ENCODE assay signal across 1 cellular context in the genomic region with DNA sequence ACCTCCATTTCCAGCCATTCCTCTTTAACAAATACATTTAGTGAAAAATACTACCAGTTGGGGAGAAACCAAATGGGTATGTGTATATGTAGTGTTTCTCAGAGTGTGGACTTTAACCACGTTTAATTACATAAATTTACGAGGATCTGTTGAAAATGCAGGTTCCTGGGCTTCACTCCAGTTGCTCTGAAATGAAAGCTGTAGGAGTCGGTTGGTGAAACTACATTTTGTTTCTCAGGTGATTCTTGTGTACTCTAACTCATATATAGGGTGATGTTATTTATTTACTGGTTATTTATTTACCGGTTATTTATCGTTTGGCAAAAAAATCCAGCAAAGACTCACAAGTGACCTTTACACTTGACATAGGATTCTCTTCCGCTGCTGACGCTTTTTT.
TF ChIP-seq lines count a peak whose summit lies in the region.

No MANE protein-coding gene starts in this region.

TF ChIP-seq in K562, 482 proteins besides CTCF, POLR2A, EP300 and RAD21 (continued from another document):
- no peak; the same call in 1 of the 2 replicates for TF ChIP-seq CREB3 (tag; conservative IDR thresholded peaks at IDR 0.05; ENCODE audit: low read depth)
- peak; percentile 97 for TF ChIP-seq ZNF384 (IDR thresholded peaks at IDR 0.05; ENCODE audit: low read depth, low read length)
- TF ChIP-seq ZNF3 (CRISPR knock-in tag; IDR thresholded peaks at IDR 0.05), result no peak
- TF ChIP-seq ZNF174 (CRISPR knock-in tag; IDR thresholded peaks at IDR 0.05), result 0 out of 2 replicates have a peak, but pooled peaks have one; percentile 64
- no peak for TF ChIP-seq ZNF76 (CRISPR knock-in tag; IDR thresholded peaks at IDR 0.05; ENCODE audit: borderline replicate concordance)
- TF ChIP-seq TSHZ1 (CRISPR knock-in tag; IDR thresholded peaks at IDR 0.05), result no peak
- no peak for TF ChIP-seq PHF21A (IDR thresholded peaks at IDR 0.05; ENCODE audit: borderline replicate concordance, low read depth)
- TF ChIP-seq GATAD2B (IDR thresholded peaks at IDR 0.05; ENCODE audit: borderline replicate concordance), result no peak
- no peak for TF ChIP-seq RB1 (IDR thresholded peaks at IDR 0.05; ENCODE audit: low read depth)
- no peak for TF ChIP-seq SP1 (CRISPR knock-in tag; IDR thresholded peaks at IDR 0.05)
- no peak for TF ChIP-seq LEF1 (IDR thresholded peaks at IDR 0.05)
- TF ChIP-seq ZNF780A (CRISPR knock-in tag; IDR thresholded peaks at IDR 0.05), result no peak
- TF ChIP-seq RCOR1 (IDR thresholded peaks at IDR 0.05; ENCODE audit: borderline replicate concordance in 1 of 2, low read depth in 2 of 2, low read length in 2 of 2), result peak in 1 of 2 experiments; percentile 16; a peak in 1 of 4 replicates
- TF ChIP-seq BMI1 (IDR thresholded peaks at IDR 0.05; ENCODE audit: low read length), result no peak
- TF ChIP-seq MXI1 (IDR thresholded peaks at IDR 0.05; ENCODE audit: low read depth, low read length), result no peak
- TF ChIP-seq HNRNPL (IDR thresholded peaks at IDR 0.05; ENCODE audit: low read depth, low read length), result no peak
- TF ChIP-seq TCFL5 (CRISPR knock-in tag; conservative IDR thresholded peaks at IDR 0.05), result no peak
- peak; percentile 65; the same call in 1 of the 2 replicates for TF ChIP-seq ZNF766 (CRISPR knock-in tag; conservative IDR thresholded peaks at IDR 0.05)
- TF ChIP-seq XRCC3 (IDR thresholded peaks at IDR 0.05), result no peak
- TF ChIP-seq ESRRA (IDR thresholded peaks at IDR 0.05; ENCODE audit: borderline replicate concordance, low read depth), result 0 out of 2 replicates have a peak, but pooled peaks have one; percentile 16
- no peak; the same call in 1 of the 2 replicates for TF ChIP-seq NR2C1 (IDR thresholded peaks at IDR 0.05)
- TF ChIP-seq NR2C1 (tag; IDR thresholded peaks at IDR 0.05), result 0 out of 2 replicates have a peak, but pooled peaks have one; percentile 88
- peak; percentile 11; the same call in 1 of the 2 replicates for TF ChIP-seq DIDO1 (tag; IDR thresholded peaks at IDR 0.05; ENCODE audit: low read depth)
- TF ChIP-seq ID3 (CRISPR knock-in tag; IDR thresholded peaks at IDR 0.05), result no peak
- TF ChIP-seq ID3 (tag; IDR thresholded peaks at IDR 0.05), result peak; percentile 69
- no peak for TF ChIP-seq NONO (IDR thresholded peaks at IDR 0.05; ENCODE audit: low read depth in 2 of 2, low read length in 1 of 2)
- no peak for TF ChIP-seq TARDBP (IDR thresholded peaks at IDR 0.05)
- no peak for TF ChIP-seq ZNF253 (CRISPR knock-in tag; conservative IDR thresholded peaks at IDR 0.05)
- TF ChIP-seq ZNF239 (CRISPR knock-in tag; IDR thresholded peaks at IDR 0.05), result no peak
- TF ChIP-seq SAFB2 (IDR thresholded peaks at IDR 0.05; ENCODE audit: borderline replicate concordance, low read depth, low read length, severe bottlenecking), result no peak
- 0 out of 2 replicates have a peak, but pooled peaks have one; percentile 57 for TF ChIP-seq HDGF (IDR thresholded peaks at IDR 0.05)
- TF ChIP-seq STAG1 (CRISPR knock-in tag; IDR thresholded peaks at IDR 0.05; ENCODE audit: borderline replicate concordance), result no peak
- no peak for TF ChIP-seq SIN3B (IDR thresholded peaks at IDR 0.05; ENCODE audit: low read depth)
- 0 out of 2 replicates have a peak, but pooled peaks have one; percentile 74 for TF ChIP-seq NFATC3 (IDR thresholded peaks at IDR 0.05)
- 0 out of 2 replicates have a peak, but pooled peaks have one; percentile 27 for TF ChIP-seq ZNF589 (CRISPR knock-in tag; IDR thresholded peaks at IDR 0.05; ENCODE audit: low read depth)
- TF ChIP-seq, protein P1, sequence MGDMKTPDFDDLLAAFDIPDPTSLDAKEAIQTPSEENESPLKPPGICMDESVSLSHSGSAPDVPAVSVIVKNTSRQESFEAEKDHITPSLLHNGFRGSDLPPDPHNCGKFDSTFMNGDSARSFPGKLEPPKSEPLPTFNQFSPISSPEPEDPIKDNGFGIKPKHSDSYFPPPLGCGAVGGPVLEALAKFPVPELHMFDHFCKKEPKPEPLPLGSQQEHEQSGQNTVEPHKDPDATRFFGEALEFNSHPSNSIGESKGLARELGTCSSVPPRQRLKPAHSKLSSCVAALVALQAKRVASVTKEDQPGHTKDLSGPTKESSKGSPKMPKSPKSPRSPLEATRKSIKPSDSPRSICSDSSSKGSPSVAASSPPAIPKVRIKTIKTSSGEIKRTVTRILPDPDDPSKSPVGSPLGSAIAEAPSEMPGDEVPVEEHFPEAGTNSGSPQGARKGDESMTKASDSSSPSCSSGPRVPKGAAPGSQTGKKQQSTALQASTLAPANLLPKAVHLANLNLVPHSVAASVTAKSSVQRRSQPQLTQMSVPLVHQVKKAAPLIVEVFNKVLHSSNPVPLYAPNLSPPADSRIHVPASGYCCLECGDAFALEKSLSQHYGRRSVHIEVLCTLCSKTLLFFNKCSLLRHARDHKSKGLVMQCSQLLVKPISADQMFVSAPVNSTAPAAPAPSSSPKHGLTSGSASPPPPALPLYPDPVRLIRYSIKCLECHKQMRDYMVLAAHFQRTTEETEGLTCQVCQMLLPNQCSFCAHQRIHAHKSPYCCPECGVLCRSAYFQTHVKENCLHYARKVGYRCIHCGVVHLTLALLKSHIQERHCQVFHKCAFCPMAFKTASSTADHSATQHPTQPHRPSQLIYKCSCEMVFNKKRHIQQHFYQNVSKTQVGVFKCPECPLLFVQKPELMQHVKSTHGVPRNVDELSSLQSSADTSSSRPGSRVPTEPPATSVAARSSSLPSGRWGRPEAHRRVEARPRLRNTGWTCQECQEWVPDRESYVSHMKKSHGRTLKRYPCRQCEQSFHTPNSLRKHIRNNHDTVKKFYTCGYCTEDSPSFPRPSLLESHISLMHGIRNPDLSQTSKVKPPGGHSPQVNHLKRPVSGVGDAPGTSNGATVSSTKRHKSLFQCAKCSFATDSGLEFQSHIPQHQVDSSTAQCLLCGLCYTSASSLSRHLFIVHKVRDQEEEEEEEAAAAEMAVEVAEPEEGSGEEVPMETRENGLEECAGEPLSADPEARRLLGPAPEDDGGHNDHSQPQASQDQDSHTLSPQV (IDR thresholded peaks at IDR 0.05), result peak; percentile 69
- TF ChIP-seq GATAD2A (IDR thresholded peaks at IDR 0.05), result no peak
- no peak for TF ChIP-seq FOS (IDR thresholded peaks at IDR 0.05; ENCODE audit: extremely low read depth, insufficient read length)
- TF ChIP-seq ZKSCAN1 (IDR thresholded peaks at IDR 0.05; ENCODE audit: low read depth, low read length), result 0 out of 2 replicates have a peak, but pooled peaks have one; percentile 18
- peak; percentile 10; the same call in 1 of the 2 replicates for TF ChIP-seq DMBX1 (CRISPR knock-in tag; IDR thresholded peaks at IDR 0.05; ENCODE audit: borderline replicate concordance)
- no peak for TF ChIP-seq ZNF217 (CRISPR knock-in tag; IDR thresholded peaks at IDR 0.05)
- TF ChIP-seq, protein P2, sequence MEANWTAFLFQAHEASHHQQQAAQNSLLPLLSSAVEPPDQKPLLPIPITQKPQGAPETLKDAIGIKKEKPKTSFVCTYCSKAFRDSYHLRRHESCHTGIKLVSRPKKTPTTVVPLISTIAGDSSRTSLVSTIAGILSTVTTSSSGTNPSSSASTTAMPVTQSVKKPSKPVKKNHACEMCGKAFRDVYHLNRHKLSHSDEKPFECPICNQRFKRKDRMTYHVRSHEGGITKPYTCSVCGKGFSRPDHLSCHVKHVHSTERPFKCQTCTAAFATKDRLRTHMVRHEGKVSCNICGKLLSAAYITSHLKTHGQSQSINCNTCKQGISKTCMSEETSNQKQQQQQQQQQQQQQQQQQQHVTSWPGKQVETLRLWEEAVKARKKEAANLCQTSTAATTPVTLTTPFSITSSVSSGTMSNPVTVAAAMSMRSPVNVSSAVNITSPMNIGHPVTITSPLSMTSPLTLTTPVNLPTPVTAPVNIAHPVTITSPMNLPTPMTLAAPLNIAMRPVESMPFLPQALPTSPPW (CRISPR knock-in tag; IDR thresholded peaks at IDR 0.05), result no peak
- no peak for TF ChIP-seq KHSRP (IDR thresholded peaks at IDR 0.05)
- peak; percentile 65 for TF ChIP-seq HDAC3 (IDR thresholded peaks at IDR 0.05; ENCODE audit: borderline replicate concordance, partially characterized antibody)
- TF ChIP-seq ADNP (tag; IDR thresholded peaks at IDR 0.05), result peak; percentile 66; the same call in 1 of the 2 replicates
- TF ChIP-seq ZC3H4 (CRISPR knock-in tag; IDR thresholded peaks at IDR 0.05; ENCODE audit: borderline replicate concordance), result no peak
- TF ChIP-seq, protein P3, sequence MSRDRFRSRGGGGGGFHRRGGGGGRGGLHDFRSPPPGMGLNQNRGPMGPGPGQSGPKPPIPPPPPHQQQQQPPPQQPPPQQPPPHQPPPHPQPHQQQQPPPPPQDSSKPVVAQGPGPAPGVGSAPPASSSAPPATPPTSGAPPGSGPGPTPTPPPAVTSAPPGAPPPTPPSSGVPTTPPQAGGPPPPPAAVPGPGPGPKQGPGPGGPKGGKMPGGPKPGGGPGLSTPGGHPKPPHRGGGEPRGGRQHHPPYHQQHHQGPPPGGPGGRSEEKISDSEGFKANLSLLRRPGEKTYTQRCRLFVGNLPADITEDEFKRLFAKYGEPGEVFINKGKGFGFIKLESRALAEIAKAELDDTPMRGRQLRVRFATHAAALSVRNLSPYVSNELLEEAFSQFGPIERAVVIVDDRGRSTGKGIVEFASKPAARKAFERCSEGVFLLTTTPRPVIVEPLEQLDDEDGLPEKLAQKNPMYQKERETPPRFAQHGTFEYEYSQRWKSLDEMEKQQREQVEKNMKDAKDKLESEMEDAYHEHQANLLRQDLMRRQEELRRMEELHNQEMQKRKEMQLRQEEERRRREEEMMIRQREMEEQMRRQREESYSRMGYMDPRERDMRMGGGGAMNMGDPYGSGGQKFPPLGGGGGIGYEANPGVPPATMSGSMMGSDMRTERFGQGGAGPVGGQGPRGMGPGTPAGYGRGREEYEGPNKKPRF (IDR thresholded peaks at IDR 0.05; ENCODE audit: low read depth, low read length), result no peak
- TF ChIP-seq, protein P4, sequence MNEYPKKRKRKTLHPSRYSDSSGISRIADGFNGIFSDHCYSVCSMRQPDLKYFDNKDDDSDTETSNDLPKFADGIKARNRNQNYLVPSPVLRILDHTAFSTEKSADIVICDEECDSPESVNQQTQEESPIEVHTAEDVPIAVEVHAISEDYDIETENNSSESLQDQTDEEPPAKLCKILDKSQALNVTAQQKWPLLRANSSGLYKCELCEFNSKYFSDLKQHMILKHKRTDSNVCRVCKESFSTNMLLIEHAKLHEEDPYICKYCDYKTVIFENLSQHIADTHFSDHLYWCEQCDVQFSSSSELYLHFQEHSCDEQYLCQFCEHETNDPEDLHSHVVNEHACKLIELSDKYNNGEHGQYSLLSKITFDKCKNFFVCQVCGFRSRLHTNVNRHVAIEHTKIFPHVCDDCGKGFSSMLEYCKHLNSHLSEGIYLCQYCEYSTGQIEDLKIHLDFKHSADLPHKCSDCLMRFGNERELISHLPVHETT (CRISPR knock-in tag; conservative IDR thresholded peaks at IDR 0.05 in 1 of 2, IDR thresholded peaks at IDR 0.05 in 1 of 2), result no peak
TF ChIP-seq in K562: peak in this region for 16.
